ENCODE assay signal across 13 cellular contexts in the genomic region with DNA sequence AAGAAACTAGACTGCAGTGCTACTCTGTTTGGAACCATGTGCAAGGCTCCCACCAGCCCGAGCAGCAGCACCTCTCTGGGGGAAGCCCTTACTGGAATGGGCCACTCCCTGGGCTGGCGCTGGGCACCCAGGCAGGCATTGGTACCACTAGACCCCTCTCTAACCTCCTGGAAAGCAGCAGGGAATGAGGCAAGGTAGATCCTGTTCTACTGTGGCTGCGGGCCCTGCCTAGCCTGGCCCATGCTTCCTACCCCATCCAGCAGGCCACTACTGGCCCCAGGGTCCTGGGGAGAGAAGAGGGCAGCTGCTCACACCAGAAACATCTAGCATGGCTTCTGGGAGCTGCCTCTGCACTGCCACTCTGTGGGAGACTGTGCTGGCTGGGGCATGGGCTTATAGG. TPM values are rescaled to one million over a fixed set of nuclear protein-coding genes. Genes with fewer than 3 reads are reported as not detected.
DNase-seq lines count a peak whose midpoint lies in the region; ATAC-seq and TF ChIP-seq lines count a peak whose summit lies in the region.
"Had no signal": no experiment of that assay in that cellular context is flagged by ENCODE, and none has a peak within 500 bp of the region (broad histone marks: within the 10 kb centered on the region; RNA-seq: fewer than 3 reads in every experiment).

No MANE protein-coding gene starts in this region.

- peak overlapping the region; percentile 30 for H4K91ac ChIP-seq in mesenchymal stem cell (ENCODE audit: low read length)

- H3K4me1 ChIP-seq in BLaER1 = peaks cover 20% of the 10 kb centered on the region
- H3K4me1 ChIP-seq in RWPE2 (ENCODE audit: insufficient read depth, poor library complexity, severe bottlenecking) = no peaks in the 10 kb centered on the region
- H3K4me1 ChIP-seq in mesenchymal stem cell (ENCODE audit: control insufficient read depth, insufficient read depth, low read depth, low read length) = peaks cover 7% of the 10 kb centered on the region

- WGBS in mesenchymal stem cell = 87% methylated on average over 3 of the region's 3 CpGs

- peaks cover 20% of the 10 kb centered on the region for H4K20me1 ChIP-seq in BLaER1

- H2BK5ac ChIP-seq in mesenchymal stem cell (ENCODE audit: low read depth, low read length, poor library complexity, severe bottlenecking) = no peak overlapping the region

- H3K18ac ChIP-seq in mesenchymal stem cell (ENCODE audit: low read depth in 1 of 2, low read length in 2 of 2) = no peak overlapping the region

- H2BK12ac ChIP-seq in mesenchymal stem cell (ENCODE audit: low read length in 2 of 2) = no peak overlapping the region

- H3K14ac ChIP-seq in mesenchymal stem cell (ENCODE audit: low read length in 2 of 2) = no peak overlapping the region

- no peaks in the 10 kb centered on the region for H3K27me3 ChIP-seq in BLaER1
- no peaks in the 10 kb centered on the region for H3K27me3 ChIP-seq in RWPE2 (ENCODE audit: insufficient read depth, poor library complexity, severe bottlenecking)
- no peaks in the 10 kb centered on the region for H3K27me3 ChIP-seq in mesenchymal stem cell (ENCODE audit: control insufficient read depth in 1 of 2, insufficient read depth in 1 of 2, low read length in 2 of 2)

- H3K9ac ChIP-seq in BLaER1 (no peak overlapping the region), mesenchymal stem cell (ENCODE audit: low read length) (no peak overlapping the region)

- no peak overlapping the region for H3K23ac ChIP-seq in mesenchymal stem cell (ENCODE audit: low read length in 2 of 2)

- H3K79me1 ChIP-seq in mesenchymal stem cell (replicated peaks; ENCODE audit: low read length, poor library complexity, severe bottlenecking) = no peaks in the 10 kb centered on the region

- intact Hi-C loops in sciatic nerve (cut with DNase I) = no loop called here

- no peak overlapping the region for H4K8ac ChIP-seq in mesenchymal stem cell (ENCODE audit: low read length)

- H3K4ac ChIP-seq in mesenchymal stem cell (ENCODE audit: low read depth in 1 of 2, low read length in 2 of 2) = no peak overlapping the region

- no peak overlapping the region for H2AFZ ChIP-seq in mesenchymal stem cell (ENCODE audit: low read depth, low read length)

- H3K9me3 ChIP-seq in BLaER1 (no peaks in the 10 kb centered on the region), RWPE2 (ENCODE audit: severe bottlenecking) (no peaks in the 10 kb centered on the region), mesenchymal stem cell (ENCODE audit: control insufficient read depth, low read length) (no peaks in the 10 kb centered on the region)

- no peak overlapping the region for H2BK120ac ChIP-seq in mesenchymal stem cell (ENCODE audit: low read depth, low read length)

- peaks cover 84% of the 10 kb centered on the region for H3K36me3 ChIP-seq in BLaER1
- peaks cover 4% of the 10 kb centered on the region; the same call in 1 of the 2 replicates for H3K36me3 ChIP-seq in RWPE2 (ENCODE audit: low read depth)
- H3K36me3 ChIP-seq in mesenchymal stem cell (ENCODE audit: control insufficient read depth in 1 of 2, insufficient read depth in 2 of 2, low read depth in 1 of 2, low read length in 2 of 2) = peaks cover 58 to 98% of the 10 kb centered on the region in 2 experiments

- ATAC-seq in RWPE2 (ENCODE audit: low read depth) (no peak), sciatic nerve (no peak), HG02870 (IDR thresholded peaks at IDR 0.05; ENCODE audit: unreplicated experiment) (no peak)
- ATAC-seq: GM12878 had no signal

- H3K27ac ChIP-seq in BLaER1 = no peak overlapping the region
- H3K27ac ChIP-seq in RWPE2 (ENCODE audit: poor library complexity, severe bottlenecking) = no peak overlapping the region
- no peak overlapping the region for H3K27ac ChIP-seq in mesenchymal stem cell (ENCODE audit: low read length, poor library complexity, severe bottlenecking)

- TF ChIP-seq CTCF in RWPE2 (IDR thresholded peaks at IDR 0.05; ENCODE audit: poor library complexity, severe bottlenecking) = no peak

- H3K4me2 ChIP-seq in BLaER1 (peak overlapping the region; percentile 59), mesenchymal stem cell (ENCODE audit: low read length, poor library complexity, severe bottlenecking) (no peak overlapping the region)

- H2BK15ac ChIP-seq in mesenchymal stem cell (ENCODE audit: low read depth, poor library complexity, severe bottlenecking) = no peak overlapping the region

- DNase-seq in RWPE2 (ENCODE audit: low spot score) (peak; percentile 45), mesenchymal stem cell (no peak), sciatic nerve (ENCODE audit: low spot score) (peak; percentile 39), HuH-7.5 (ENCODE audit: low spot score) (no peak), NCI-H2107 (lab: John Stamatoyannopoulos, UW) (no peak)
- DNase-seq: ACHN; CD4-positive, alpha-beta memory T cell; DMS79; GOT3; H9 had no signal

- no peak overlapping the region for H3K4me3 ChIP-seq in BLaER1
- no peak overlapping the region for H3K4me3 ChIP-seq in RWPE2 (ENCODE audit: severe bottlenecking)
- H3K4me3 ChIP-seq in mesenchymal stem cell (ENCODE audit: insufficient read depth in 1 of 2, low read depth in 1 of 2, low read length in 2 of 2) = no peak overlapping the region
- H3K4me3 ChIP-seq: GM12878 had no signal

- H2AK5ac ChIP-seq in mesenchymal stem cell (ENCODE audit: low read length, severe bottlenecking) = no peak overlapping the region

RNA-seq across cellular contexts. Expression of gene MESD, which starts 44.8 kb away (rescaled TPM):
- polyA plus RNA-seq in mesenchymal stem cell (2013, experiment 1 of 2) = 31.1 TPM
- polyA plus RNA-seq in mesenchymal stem cell (2013, experiment 2 of 2) = 31.8 TPM
- total RNA-seq in sciatic nerve = 35.3 TPM

RNA-seq across cellular contexts. Expression of gene TLNRD1, which starts 55.9 kb away (rescaled TPM):
- polyA plus RNA-seq in mesenchymal stem cell (2013, experiment 1 of 2) = 8.8 TPM
- polyA plus RNA-seq in mesenchymal stem cell (2013, experiment 2 of 2) = 9.0 TPM
- total RNA-seq in sciatic nerve = 14.0 TPM

Comparison
In these comparisons a context has a peak if more than half of its experiments do, and no peak if none do; other contexts are left out.
1. DNase-seq: peak in RWPE2 (single experiment) and sciatic nerve (single experiment); none in mesenchymal stem cell (single experiment), HuH-7.5 (single experiment) and NCI-H2107 (single experiment).